9 cellular contexts compared by ENCODE assay signal in genomic region chrX:104842646-104843045, GRCh38.
"Had no signal": no experiment of that assay in that cellular context is flagged by ENCODE, and none has a peak within 500 bp of the region (broad histone marks: within the 10 kb centered on the region; RNA-seq: fewer than 3 reads in every experiment).

No MANE protein-coding gene starts in this region.

- H3K4me1 ChIP-seq: HAP-1 had no signal

- H3K27ac ChIP-seq: GM23248 had no signal

- H3K4me3 ChIP-seq: GM23248, GM23338, HAP-1 had no signal

- H3K9me3 ChIP-seq: HAP-1 had no signal

- ATAC-seq: GM23338, HCT116 had no signal

- DNase-seq: GM23248, GOT3, H7, H9, HCEC 1CT, HFFc6 had no signal
